Comparison of ENCODE assay signal across 8 cellular contexts in the genomic region with DNA sequence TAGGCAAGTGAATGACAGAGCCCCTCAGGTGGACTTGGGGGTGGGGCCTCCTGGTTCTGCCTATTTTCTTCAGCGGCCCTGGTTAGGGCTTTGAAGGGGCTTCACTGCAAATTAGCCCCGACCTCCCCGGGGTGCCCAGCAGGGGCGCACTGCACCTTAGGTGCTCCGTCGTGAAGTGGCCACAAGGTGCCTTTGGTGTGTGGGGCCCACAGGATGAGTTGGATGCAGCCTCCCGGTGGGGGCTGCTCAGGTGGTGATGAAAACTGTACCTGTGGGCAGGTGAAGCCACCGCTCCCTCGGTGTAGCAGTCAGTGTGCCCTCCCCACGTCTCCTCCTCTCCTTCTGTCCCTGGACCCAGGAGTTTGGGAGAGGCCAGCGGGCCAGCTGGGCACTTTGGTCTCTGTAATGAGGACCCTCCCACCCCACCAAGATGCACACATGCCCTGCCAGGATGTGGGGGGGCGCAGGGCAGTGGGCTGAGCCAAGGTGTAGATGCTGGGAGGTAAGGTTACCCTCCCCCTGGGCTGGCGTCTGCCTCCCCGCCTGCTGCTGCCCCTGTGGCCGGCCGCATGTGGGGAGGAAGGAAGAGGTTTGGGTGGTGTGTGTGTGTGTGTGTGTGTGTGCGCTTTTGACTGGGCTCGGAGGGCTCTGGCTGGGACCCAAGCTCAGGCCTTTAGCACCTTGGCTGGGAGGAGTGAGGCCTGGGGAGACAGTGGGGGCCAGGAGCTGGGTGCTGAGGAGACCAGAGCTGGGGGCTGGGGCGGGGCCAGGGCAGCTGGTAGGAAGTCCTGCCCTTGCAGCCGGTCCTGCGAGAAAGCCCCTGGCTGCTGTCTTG. TPM values are rescaled to one million over a fixed set of nuclear protein-coding genes. Genes with fewer than 3 reads are reported as not detected.
DNase-seq lines count a peak whose midpoint lies in the region; ATAC-seq and TF ChIP-seq lines count a peak whose summit lies in the region.

No MANE protein-coding gene starts in this region.

- no peaks in the 10 kb centered on the region for H3K9me3 Mint-ChIP-seq in activated CD8-positive, alpha-beta T cell treated with anti-CD3 and anti-CD28 coated beads for 36 hours
- peaks cover 1% of the 10 kb centered on the region for H3K9me3 Mint-ChIP-seq in glutamatergic neuron (ENCODE audit: unreplicated experiment)

- POLR2A ChIA-PET in activated CD8-positive, alpha-beta T cell treated with anti-CD3 and anti-CD28 coated beads for 36 hours (lab: Charles Lee), result interaction anchor here (0.7 to 2.1 kb wide), 4 partner anchors 10 to 61 kb away, joined by 3 to 6 read pairs (median 3); no protein-coding TSS in a partner anchor
- POLR2A ChIA-PET in HEK293T (lab: Yijun Ruan, JAX), result no interaction called here

- peak; percentile 37 for DNase-seq in activated T-cell treated with anti-CD3 and anti-CD28 coated beads for 48 hours (ENCODE audit: low read depth)
- DNase-seq in activated T-cell treated with anti-CD3 and anti-CD28 coated beads for 4 hours, result no peak
- peak; percentile 76 for DNase-seq in activated CD8-positive, alpha-beta T cell treated with anti-CD3 and anti-CD28 coated beads for 36 hours
- no peak for DNase-seq in glutamatergic neuron
- DNase-seq in stimulated activated naive CD4-positive, alpha-beta T cell (lab: John Stamatoyannopoulos, UW), result peak in 4 of 6 experiments; percentile 10 to 23 (median 19)
- DNase-seq in HEK293T (ENCODE audit: extremely low spot score), result no peak

- TF ChIP-seq CTCF in activated CD8-positive, alpha-beta T cell treated with anti-CD3 and anti-CD28 coated beads for 36 hours (IDR thresholded peaks at IDR 0.05), result peak; percentile 71
- peak; percentile 37 for TF ChIP-seq CTCF in glutamatergic neuron (IDR thresholded peaks at IDR 0.05; ENCODE audit: partially characterized antibody, unreplicated experiment)

- no peaks in the 10 kb centered on the region for H3K36me3 Mint-ChIP-seq in activated CD8-positive, alpha-beta T cell treated with anti-CD3 and anti-CD28 coated beads for 36 hours (ENCODE audit: low read depth)
- no peaks in the 10 kb centered on the region for H3K36me3 Mint-ChIP-seq in glutamatergic neuron (ENCODE audit: unreplicated experiment)

- H3K4me1 Mint-ChIP-seq in activated CD8-positive, alpha-beta T cell treated with anti-CD3 and anti-CD28 coated beads for 36 hours (ENCODE audit: low read depth), result peaks cover 22% of the 10 kb centered on the region
- H3K4me1 Mint-ChIP-seq in glutamatergic neuron (ENCODE audit: low read depth, unreplicated experiment), result peaks cover 25% of the 10 kb centered on the region

- CTCF ChIA-PET in activated CD8-positive, alpha-beta T cell treated with anti-CD3 and anti-CD28 coated beads for 36 hours (lab: Charles Lee), result interaction anchor here (0.9 to 1.7 kb wide), 8 partner anchors 9 to 67 kb away, joined by 3 to 7 read pairs (median 4); no protein-coding TSS in a partner anchor
- CTCF ChIA-PET in HEK293T (lab: Yijun Ruan, JAX), result no interaction called here

- intact Hi-C loops in activated CD8-positive, alpha-beta T cell treated with anti-CD3 and anti-CD28 coated beads for 36 hours (cut with micrococcal nuclease), result no loop called here

- peak overlapping the region; percentile 42 for H3K27ac Mint-ChIP-seq in activated CD8-positive, alpha-beta T cell treated with anti-CD3 and anti-CD28 coated beads for 36 hours
- no peak overlapping the region for H3K27ac Mint-ChIP-seq in glutamatergic neuron (ENCODE audit: unreplicated experiment)

- no peaks in the 10 kb centered on the region for H3K27me3 Mint-ChIP-seq in activated CD8-positive, alpha-beta T cell treated with anti-CD3 and anti-CD28 coated beads for 36 hours
- H3K27me3 Mint-ChIP-seq in glutamatergic neuron (ENCODE audit: unreplicated experiment), result peaks cover 4% of the 10 kb centered on the region

- H3K4me3 Mint-ChIP-seq in activated CD8-positive, alpha-beta T cell treated with anti-CD3 and anti-CD28 coated beads for 36 hours, result peak overlapping the region; percentile 26
- no peak overlapping the region for H3K4me3 Mint-ChIP-seq in glutamatergic neuron (ENCODE audit: unreplicated experiment)

- peak; percentile 87 for ATAC-seq in activated CD8-positive, alpha-beta T cell treated with anti-CD3 and anti-CD28 coated beads for 36 hours
- ATAC-seq in GM21723 (IDR thresholded peaks at IDR 0.05; ENCODE audit: unreplicated experiment), result no peak
- ATAC-seq in GM18498 (IDR thresholded peaks at IDR 0.05; ENCODE audit: unreplicated experiment), result no peak

TF ChIP-seq in HEK293T, 16 proteins besides CTCF, POLR2A, EP300 and RAD21:
- TF ChIP-seq SP1 (IDR thresholded peaks at IDR 0.05) (no peak), BHLHE40 (IDR thresholded peaks at IDR 0.05; ENCODE audit: borderline replicate concordance) (no peak)

RNA-seq across cellular contexts. Expression of a gene that starts 55.6 kb away (rescaled TPM):
- 10 to 100 TPM; 23.2 to 23.8 TPM for total RNA-seq in activated CD8-positive, alpha-beta T cell treated with anti-CD3 and anti-CD28 coated beads for 36 hours
- total RNA-seq in glutamatergic neuron (ENCODE audit: unreplicated experiment), result 20.5 TPM

Comparison
In these comparisons a context has a peak if more than half of its experiments do, and no peak if none do; other contexts are left out.
1. DNase-seq: peak in activated T-cell treated with anti-CD3 and anti-CD28 coated beads for 48 hours (single experiment), activated CD8-positive, alpha-beta T cell treated with anti-CD3 and anti-CD28 coated beads for 36 hours (single experiment) and stimulated activated naive CD4-positive, alpha-beta T cell (4 of 6); none in activated T-cell treated with anti-CD3 and anti-CD28 coated beads for 4 hours (single experiment), glutamatergic neuron (single experiment) and HEK293T (single experiment).